Comparison of ENCODE assay signal across 1 cellular context in genomic region chr11:598005-598680, GRCh38.
TF ChIP-seq lines count a peak whose summit lies in the region.

No MANE protein-coding gene starts in this region.

TF ChIP-seq in GM12878, 131 proteins besides CTCF, POLR2A, EP300 and RAD21:
- no peak for TF ChIP-seq SMC3 (IDR thresholded peaks at IDR 0.05; ENCODE audit: borderline replicate concordance, low read length)
